Comparison of ENCODE assay signal across 25 cellular contexts in genomic region chr11:134358165-134358852, GRCh38. TPM values are rescaled to one million over a fixed set of nuclear protein-coding genes. Genes with fewer than 3 reads are reported as not detected.
A peak's percentile ranks its signal among the peaks of the same experiment; 100 is the strongest.
DNase-seq lines count a peak whose midpoint lies in the region; ATAC-seq and TF ChIP-seq lines count a peak whose summit lies in the region.
"Had no signal": no experiment of that assay in that cellular context is flagged by ENCODE, and none has a peak within 500 bp of the region (broad histone marks: within the 10 kb centered on the region; RNA-seq: fewer than 3 reads in every experiment).

No MANE protein-coding gene starts in this region.

- H3K27me3 ChIP-seq in H7 (ENCODE audit: control insufficient read depth, insufficient read depth, low read length) (no peaks in the 10 kb centered on the region), left lung (peaks cover 0 to 27% of the 10 kb centered on the region in 2 donors), suprapubic skin (no peaks in the 10 kb centered on the region)
- H3K27me3 ChIP-seq: Peyer's patch had no signal

- H3K27ac Mint-ChIP-seq in activated CD4-positive, alpha-beta memory T cell treated with anti-CD3 and anti-CD28 coated beads, Interleukin-2, amount 10 ng/mL, durations not matched to agents 7 days and 5 days, result no peak overlapping the region

- H3K4me1 Mint-ChIP-seq in activated CD4-positive, alpha-beta memory T cell treated with anti-CD3 and anti-CD28 coated beads, Interleukin-2, amount 10 ng/mL, durations not matched to agents 7 days and 5 days, result peaks cover 27% of the 10 kb centered on the region

- H3K27ac ChIP-seq in left lung, result no peak overlapping the region
- H3K27ac ChIP-seq in suprapubic skin, result no peak overlapping the region
- H3K27ac ChIP-seq: C4-2B, Peyer's patch, SJCRH30 had no signal

- TF ChIP-seq CTCF in left lung (IDR thresholded peaks at IDR 0.05), result no peak
- no peak for TF ChIP-seq CTCF in suprapubic skin (IDR thresholded peaks at IDR 0.05)

- TF ChIP-seq EP300 in suprapubic skin (IDR thresholded peaks at IDR 0.05), result no peak

- H3K27me3 Mint-ChIP-seq in activated CD4-positive, alpha-beta memory T cell treated with anti-CD3 and anti-CD28 coated beads, Interleukin-2, amount 10 ng/mL, durations not matched to agents 7 days and 5 days, result peaks cover 3% of the 10 kb centered on the region

- H3K9me3 ChIP-seq in left lung (no peaks in the 10 kb centered on the region), suprapubic skin (no peaks in the 10 kb centered on the region)
- H3K9me3 ChIP-seq: HAP-1, Peyer's patch, SJCRH30 had no signal

- POLR2A ChIA-PET in activated CD4-positive, alpha-beta memory T cell treated with anti-CD3 and anti-CD28 coated beads, Interleukin-2, amount 10 ng/mL, durations not matched to agents 7 days and 5 days (lab: Charles Lee), result no interaction called here

- DNase-seq in activated CD8-positive, alpha-beta memory T cell treated with anti-CD3 and anti-CD28 coated beads, Interleukin-2, amount 50 U/mL, for 4 hours, result peak; percentile 11
- no peak for DNase-seq in activated CD8-positive, alpha-beta memory T cell treated with anti-CD3 and anti-CD28 coated beads, Interleukin-2, amount 50 U/mL, for 48 hours
- DNase-seq in H7 (peak; percentile 46), left lung (peak; percentile 25 to 73), suprapubic skin (ENCODE audit: low spot score in 2 of 2) (peak; percentile 44 to 49), hippocampal formation (lab: John Stamatoyannopoulos, UW) (no peak), NCI-H2196 treated with DMSO at 0.1 percent for 48 hours (lab: John Stamatoyannopoulos, UW; ENCODE audit: unreplicated experiment) (no peak)
- DNase-seq in activated CD4-positive, alpha-beta memory T cell treated with anti-CD3 and anti-CD28 coated beads, Interleukin-2, amount 10 ng/mL, durations not matched to agents 7 days and 5 days, result no peak
- DNase-seq: 8988T, AML-193, DMS79, MM.1S, NCI-H1048, NCI-H1417 treated with DMSO at 0.1 percent for 48 hours, NCI-H187, NCI-H2107, NCI-H226, NCI-H524, SJCRH30 had no signal

- intact Hi-C loops in left lung (cut with DNase I), result no loop called here

- H3K4me3 Mint-ChIP-seq in activated CD4-positive, alpha-beta memory T cell treated with anti-CD3 and anti-CD28 coated beads, Interleukin-2, amount 10 ng/mL, durations not matched to agents 7 days and 5 days, result no peak overlapping the region

- ATAC-seq in left lung, result no peak
- ATAC-seq: K562 had no signal

- no peak for TF ChIP-seq POLR2A in suprapubic skin (IDR thresholded peaks at IDR 0.05)

- H3K4me1 ChIP-seq in left lung (no peaks in the 10 kb centered on the region), suprapubic skin (no peaks in the 10 kb centered on the region)
- H3K4me1 ChIP-seq: HAP-1, SJCRH30 had no signal

- 87% methylated on average over 16 of the region's 27 CpGs for WGBS in suprapubic skin

- H3K9me3 Mint-ChIP-seq in activated CD4-positive, alpha-beta memory T cell treated with anti-CD3 and anti-CD28 coated beads, Interleukin-2, amount 10 ng/mL, durations not matched to agents 7 days and 5 days, result no peaks in the 10 kb centered on the region

- CTCF ChIA-PET in activated CD4-positive, alpha-beta memory T cell treated with anti-CD3 and anti-CD28 coated beads, Interleukin-2, amount 10 ng/mL, durations not matched to agents 7 days and 5 days (lab: Charles Lee), result interaction anchor here (2.3 to 2.5 kb wide), 2 partner anchors 9 to 225 kb away, joined by 9 to 10 read pairs; no protein-coding TSS in a partner anchor

- H3K4me3 ChIP-seq in H7 (ENCODE audit: insufficient read depth, low read depth, low read length) (no peak overlapping the region), left lung (no peak overlapping the region), suprapubic skin (no peak overlapping the region)
- H3K4me3 ChIP-seq: HAP-1, K562, Peyer's patch, SJCRH30 had no signal

- H3K36me3 ChIP-seq in H7 (replicated peaks; ENCODE audit: control insufficient read depth, insufficient read depth, low read length), result no peaks in the 10 kb centered on the region
- no peaks in the 10 kb centered on the region for H3K36me3 ChIP-seq in left lung
- H3K36me3 ChIP-seq in suprapubic skin, result no peaks in the 10 kb centered on the region
- H3K36me3 ChIP-seq: HAP-1, Peyer's patch, SJCRH30 had no signal

- H3K36me3 Mint-ChIP-seq in activated CD4-positive, alpha-beta memory T cell treated with anti-CD3 and anti-CD28 coated beads, Interleukin-2, amount 10 ng/mL, durations not matched to agents 7 days and 5 days (ENCODE audit: low read depth), result no peaks in the 10 kb centered on the region

RNA-seq across cellular contexts. Expression of gene GLB1L2, which starts 26.5 kb away (rescaled TPM):
- 3.7 and 4.1 TPM in 2 replicates for total RNA-seq in H7 (2014; rRNA removed; shearing (Covaris generic))
- total RNA-seq in left lung (10 to 100 TPM; 10.3 to 11.9 TPM), suprapubic skin (10 to 100 TPM; 11.5 to 28.3 (median 21.8) TPM)
- 1 to 10 TPM; 2.1 to 2.5 TPM for total RNA-seq in activated CD4-positive, alpha-beta memory T cell treated with anti-CD3 and anti-CD28 coated beads, Interleukin-2, amount 10 ng/mL, durations not matched to agents 7 days and 5 days
- total RNA-seq: LHCN-M2, OCI-LY7, SJCRH30 had no signal

RNA-seq across cellular contexts. Expression of gene B3GAT1, which starts 53.7 kb away (rescaled TPM):
- 9.9 and 12.8 TPM in 2 replicates for total RNA-seq in H7 (2014; rRNA removed; shearing (Covaris generic))
- under 1 TPM; 0.32 to 0.58 TPM for total RNA-seq in left lung
- under 1 TPM; 0.26 to 0.93 (median 0.36) TPM for total RNA-seq in suprapubic skin
- total RNA-seq in activated CD4-positive, alpha-beta memory T cell treated with anti-CD3 and anti-CD28 coated beads, Interleukin-2, amount 10 ng/mL, durations not matched to agents 7 days and 5 days, result 10 to 100 TPM; 10.5 to 11.0 TPM
- total RNA-seq: LHCN-M2, OCI-LY7, SJCRH30 had no signal

Comparison
In these comparisons a context has a peak if more than half of its experiments do, and no peak if none do; other contexts are left out.
1. DNase-seq: peak in activated CD8-positive, alpha-beta memory T cell treated with anti-CD3 and anti-CD28 coated beads, Interleukin-2, amount 50 U/mL, for 4 hours (single experiment), H7 (single experiment), left lung (2 of 2) and suprapubic skin (2 of 2); none in activated CD8-positive, alpha-beta memory T cell treated with anti-CD3 and anti-CD28 coated beads, Interleukin-2, amount 50 U/mL, for 48 hours (single experiment), hippocampal formation (0 of 2), NCI-H2196 treated with DMSO at 0.1 percent for 48 hours (single experiment) and activated CD4-positive, alpha-beta memory T cell treated with anti-CD3 and anti-CD28 coated beads, Interleukin-2, amount 10 ng/mL, durations not matched to agents 7 days and 5 days (single experiment).